Comparison of ENCODE assay signal across 3 cellular contexts in the genomic region with DNA sequence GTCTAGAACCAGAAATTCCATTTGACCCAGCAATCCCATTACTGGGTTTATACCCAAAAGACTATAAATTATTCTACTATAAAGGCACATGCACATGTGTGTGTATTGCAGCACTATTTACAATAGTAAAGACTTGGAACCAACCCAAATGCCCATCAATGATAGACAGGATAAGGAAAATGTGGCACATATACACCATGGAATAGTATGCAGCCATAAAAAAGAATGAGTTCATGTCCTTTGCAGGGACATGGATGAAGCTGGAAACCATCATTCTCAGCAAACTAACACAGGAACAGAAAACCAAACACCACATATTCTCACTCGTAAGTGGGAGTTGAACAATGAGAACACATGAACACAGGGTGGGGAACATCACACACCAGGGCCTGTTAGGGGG. TPM values are rescaled to one million over a fixed set of nuclear protein-coding genes. Genes with fewer than 3 reads are reported as not detected.
"Had no signal": no experiment of that assay in that cellular context is flagged by ENCODE, and none has a peak within 500 bp of the region (broad histone marks: within the 10 kb centered on the region; RNA-seq: fewer than 3 reads in every experiment).

No MANE protein-coding gene starts in this region.

RNA-seq across cellular contexts. Expression of gene XCL2, which starts 57.0 kb away (rescaled TPM):
- total RNA-seq: LHCN-M2, MCF 10A, NCI-H460 had no signal
